1 cellular context compared by ENCODE assay signal in the genomic region with DNA sequence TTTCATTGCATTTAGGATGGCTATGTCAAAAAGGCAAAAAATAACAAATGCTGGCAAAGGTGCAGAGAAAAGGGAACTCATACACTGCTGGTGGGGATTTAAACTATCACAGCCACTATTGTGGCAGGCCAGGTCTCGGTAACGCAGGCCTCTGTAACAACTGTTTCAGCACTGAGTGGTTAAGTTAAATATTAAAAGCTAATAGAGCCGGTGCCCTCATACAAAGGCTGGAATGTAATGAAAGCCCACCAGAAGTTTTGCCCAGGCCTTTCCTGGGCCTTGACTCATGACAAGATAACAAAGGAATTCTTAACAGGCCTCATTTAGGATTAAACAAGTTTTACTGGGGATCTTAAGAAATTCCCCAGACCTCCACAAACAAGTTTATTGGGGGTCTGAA.
A peak's percentile ranks its signal among the peaks of the same experiment; 100 is the strongest.
TF ChIP-seq lines count a peak whose summit lies in the region.

No MANE protein-coding gene starts in this region.

TF ChIP-seq in HepG2, 621 proteins besides CTCF, POLR2A, EP300 and RAD21 (continued from another document and continues in another):
- TF ChIP-seq, protein P1, sequence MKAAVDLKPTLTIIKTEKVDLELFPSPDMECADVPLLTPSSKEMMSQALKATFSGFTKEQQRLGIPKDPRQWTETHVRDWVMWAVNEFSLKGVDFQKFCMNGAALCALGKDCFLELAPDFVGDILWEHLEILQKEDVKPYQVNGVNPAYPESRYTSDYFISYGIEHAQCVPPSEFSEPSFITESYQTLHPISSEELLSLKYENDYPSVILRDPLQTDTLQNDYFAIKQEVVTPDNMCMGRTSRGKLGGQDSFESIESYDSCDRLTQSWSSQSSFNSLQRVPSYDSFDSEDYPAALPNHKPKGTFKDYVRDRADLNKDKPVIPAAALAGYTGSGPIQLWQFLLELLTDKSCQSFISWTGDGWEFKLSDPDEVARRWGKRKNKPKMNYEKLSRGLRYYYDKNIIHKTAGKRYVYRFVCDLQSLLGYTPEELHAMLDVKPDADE (CRISPR knock-in tag; IDR thresholded peaks at IDR 0.05): no peak
- TF ChIP-seq MXD1 (CRISPR knock-in tag; IDR thresholded peaks at IDR 0.05) (no peak), MBD4 (IDR thresholded peaks at IDR 0.05; ENCODE audit: borderline replicate concordance, low read length) (no peak), AHDC1 (CRISPR knock-in tag; IDR thresholded peaks at IDR 0.05; ENCODE audit: borderline replicate concordance) (no peak), MEIS1 (CRISPR knock-in tag; IDR thresholded peaks at IDR 0.05; ENCODE audit: borderline replicate concordance) (no peak), ZNF34 (CRISPR knock-in tag; IDR thresholded peaks at IDR 0.05; ENCODE audit: borderline replicate concordance) (no peak), CCAR2 (optimal IDR thresholded peaks at IDR 0.05; ENCODE audit: low read depth, low read length) (no peak), CHD4 (IDR thresholded peaks at IDR 0.05; ENCODE audit: borderline replicate concordance, low read length) (no peak), ZNF792 (CRISPR knock-in tag; IDR thresholded peaks at IDR 0.05) (no peak), BRCA1 (CRISPR knock-in tag; IDR thresholded peaks at IDR 0.05) (no peak), ZNF670 (CRISPR knock-in tag; IDR thresholded peaks at IDR 0.05; ENCODE audit: borderline replicate concordance) (no peak), U2AF1 (optimal IDR thresholded peaks at IDR 0.05; ENCODE audit: low read depth, low read length) (no peak), ELK4 (CRISPR knock-in tag; IDR thresholded peaks at IDR 0.05; ENCODE audit: borderline replicate concordance) (no peak), ZNF367 (CRISPR knock-in tag; IDR thresholded peaks at IDR 0.05; ENCODE audit: borderline replicate concordance) (peak; percentile 91), HIVEP1 (CRISPR knock-in tag; IDR thresholded peaks at IDR 0.05) (no peak), RFX3 (CRISPR knock-in tag; IDR thresholded peaks at IDR 0.05) (no peak), ZNF816 (CRISPR knock-in tag; IDR thresholded peaks at IDR 0.05; ENCODE audit: borderline replicate concordance) (no peak), TARDBP (CRISPR knock-in tag; IDR thresholded peaks at IDR 0.05) (no peak), PRPF4 (IDR thresholded peaks at IDR 0.05; ENCODE audit: low read depth, low read length, poor library complexity, severe bottlenecking) (no peak), ZC3H4 (CRISPR knock-in tag; IDR thresholded peaks at IDR 0.05; ENCODE audit: borderline replicate concordance) (no peak), TAF15 (IDR thresholded peaks at IDR 0.05; ENCODE audit: low read depth, low read length, poor library complexity, severe bottlenecking) (no peak), U2AF2 (IDR thresholded peaks at IDR 0.05; ENCODE audit: low read depth, low read length) (no peak), CSRNP2 (CRISPR knock-in tag; conservative IDR thresholded peaks at IDR 0.05; ENCODE audit: low read depth) (no peak), ZNF12 (CRISPR knock-in tag; IDR thresholded peaks at IDR 0.05) (peak; percentile 92), SCMH1 (CRISPR knock-in tag; IDR thresholded peaks at IDR 0.05; ENCODE audit: borderline replicate concordance) (no peak), TIGD3 (CRISPR knock-in tag; IDR thresholded peaks at IDR 0.05; ENCODE audit: borderline replicate concordance) (no peak), KMT2A (CRISPR knock-in tag; IDR thresholded peaks at IDR 0.05) (peak; percentile 78; the same call in 1 of the 2 replicates), ZNF274 (CRISPR knock-in tag; IDR thresholded peaks at IDR 0.05) (no peak)
- TF ChIP-seq, protein P2, sequence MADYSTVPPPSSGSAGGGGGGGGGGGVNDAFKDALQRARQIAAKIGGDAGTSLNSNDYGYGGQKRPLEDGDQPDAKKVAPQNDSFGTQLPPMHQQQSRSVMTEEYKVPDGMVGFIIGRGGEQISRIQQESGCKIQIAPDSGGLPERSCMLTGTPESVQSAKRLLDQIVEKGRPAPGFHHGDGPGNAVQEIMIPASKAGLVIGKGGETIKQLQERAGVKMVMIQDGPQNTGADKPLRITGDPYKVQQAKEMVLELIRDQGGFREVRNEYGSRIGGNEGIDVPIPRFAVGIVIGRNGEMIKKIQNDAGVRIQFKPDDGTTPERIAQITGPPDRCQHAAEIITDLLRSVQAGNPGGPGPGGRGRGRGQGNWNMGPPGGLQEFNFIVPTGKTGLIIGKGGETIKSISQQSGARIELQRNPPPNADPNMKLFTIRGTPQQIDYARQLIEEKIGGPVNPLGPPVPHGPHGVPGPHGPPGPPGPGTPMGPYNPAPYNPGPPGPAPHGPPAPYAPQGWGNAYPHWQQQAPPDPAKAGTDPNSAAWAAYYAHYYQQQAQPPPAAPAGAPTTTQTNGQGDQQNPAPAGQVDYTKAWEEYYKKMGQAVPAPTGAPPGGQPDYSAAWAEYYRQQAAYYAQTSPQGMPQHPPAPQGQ (CRISPR knock-in tag; IDR thresholded peaks at IDR 0.05; ENCODE audit: borderline replicate concordance): no peak
- TF ChIP-seq, protein P3, sequence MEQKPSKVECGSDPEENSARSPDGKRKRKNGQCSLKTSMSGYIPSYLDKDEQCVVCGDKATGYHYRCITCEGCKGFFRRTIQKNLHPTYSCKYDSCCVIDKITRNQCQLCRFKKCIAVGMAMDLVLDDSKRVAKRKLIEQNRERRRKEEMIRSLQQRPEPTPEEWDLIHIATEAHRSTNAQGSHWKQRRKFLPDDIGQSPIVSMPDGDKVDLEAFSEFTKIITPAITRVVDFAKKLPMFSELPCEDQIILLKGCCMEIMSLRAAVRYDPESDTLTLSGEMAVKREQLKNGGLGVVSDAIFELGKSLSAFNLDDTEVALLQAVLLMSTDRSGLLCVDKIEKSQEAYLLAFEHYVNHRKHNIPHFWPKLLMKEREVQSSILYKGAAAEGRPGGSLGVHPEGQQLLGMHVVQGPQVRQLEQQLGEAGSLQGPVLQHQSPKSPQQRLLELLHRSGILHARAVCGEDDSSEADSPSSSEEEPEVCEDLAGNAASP (CRISPR knock-in tag; IDR thresholded peaks at IDR 0.05; ENCODE audit: borderline replicate concordance): no peak
- TF ChIP-seq, protein P4, sequence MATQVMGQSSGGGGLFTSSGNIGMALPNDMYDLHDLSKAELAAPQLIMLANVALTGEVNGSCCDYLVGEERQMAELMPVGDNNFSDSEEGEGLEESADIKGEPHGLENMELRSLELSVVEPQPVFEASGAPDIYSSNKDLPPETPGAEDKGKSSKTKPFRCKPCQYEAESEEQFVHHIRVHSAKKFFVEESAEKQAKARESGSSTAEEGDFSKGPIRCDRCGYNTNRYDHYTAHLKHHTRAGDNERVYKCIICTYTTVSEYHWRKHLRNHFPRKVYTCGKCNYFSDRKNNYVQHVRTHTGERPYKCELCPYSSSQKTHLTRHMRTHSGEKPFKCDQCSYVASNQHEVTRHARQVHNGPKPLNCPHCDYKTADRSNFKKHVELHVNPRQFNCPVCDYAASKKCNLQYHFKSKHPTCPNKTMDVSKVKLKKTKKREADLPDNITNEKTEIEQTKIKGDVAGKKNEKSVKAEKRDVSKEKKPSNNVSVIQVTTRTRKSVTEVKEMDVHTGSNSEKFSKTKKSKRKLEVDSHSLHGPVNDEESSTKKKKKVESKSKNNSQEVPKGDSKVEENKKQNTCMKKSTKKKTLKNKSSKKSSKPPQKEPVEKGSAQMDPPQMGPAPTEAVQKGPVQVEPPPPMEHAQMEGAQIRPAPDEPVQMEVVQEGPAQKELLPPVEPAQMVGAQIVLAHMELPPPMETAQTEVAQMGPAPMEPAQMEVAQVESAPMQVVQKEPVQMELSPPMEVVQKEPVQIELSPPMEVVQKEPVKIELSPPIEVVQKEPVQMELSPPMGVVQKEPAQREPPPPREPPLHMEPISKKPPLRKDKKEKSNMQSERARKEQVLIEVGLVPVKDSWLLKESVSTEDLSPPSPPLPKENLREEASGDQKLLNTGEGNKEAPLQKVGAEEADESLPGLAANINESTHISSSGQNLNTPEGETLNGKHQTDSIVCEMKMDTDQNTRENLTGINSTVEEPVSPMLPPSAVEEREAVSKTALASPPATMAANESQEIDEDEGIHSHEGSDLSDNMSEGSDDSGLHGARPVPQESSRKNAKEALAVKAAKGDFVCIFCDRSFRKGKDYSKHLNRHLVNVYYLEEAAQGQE (IDR thresholded peaks at IDR 0.05; ENCODE audit: borderline replicate concordance in 1 of 2, low read depth in 1 of 2, low read length in 2 of 2): no peak
